In the genomic region with DNA sequence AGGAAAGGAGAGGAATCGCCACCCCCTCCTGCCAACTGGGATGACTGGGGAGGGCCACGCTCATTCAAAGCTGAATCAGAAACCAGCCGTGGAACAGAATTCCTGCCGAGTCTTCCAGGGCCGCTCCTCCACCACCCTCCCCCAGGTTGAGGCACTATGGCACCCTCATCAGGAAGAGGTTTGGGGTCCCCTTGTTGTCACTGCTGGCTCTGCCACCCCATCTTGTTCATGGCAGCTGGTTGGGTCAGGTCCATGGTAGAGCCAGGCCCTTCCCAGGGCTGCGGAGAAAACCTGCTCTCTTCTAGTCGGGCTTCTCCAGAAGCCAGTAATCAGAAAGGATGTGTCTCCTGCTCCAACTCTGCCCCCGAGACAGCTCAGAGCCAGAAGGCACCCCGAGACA, we compare ENCODE assay signal across 1 cellular context.
TF ChIP-seq lines count a peak whose summit lies in the region.

No MANE protein-coding gene starts in this region.

TF ChIP-seq in IMR-90, 13 proteins besides CTCF, POLR2A, EP300 and RAD21 (continued from another document):
- TF ChIP-seq CEBPB (IDR thresholded peaks at IDR 0.05; ENCODE audit: low read depth, low read length) (no peak), CHD1 (IDR thresholded peaks at IDR 0.05; ENCODE audit: low read depth, low read length) (no peak), SMC3 (IDR thresholded peaks at IDR 0.05; ENCODE audit: low read depth, low read length) (no peak), MAFK (IDR thresholded peaks at IDR 0.05; ENCODE audit: low read depth, low read length) (no peak), MAZ (IDR thresholded peaks at IDR 0.05; ENCODE audit: borderline replicate concordance, low read depth, low read length) (no peak), NFE2L2 (IDR thresholded peaks at IDR 0.05; ENCODE audit: low read depth, low read length) (no peak), MXI1 (IDR thresholded peaks at IDR 0.05; ENCODE audit: borderline replicate concordance, low read depth, low read length) (no peak)
- TF ChIP-seq, protein P1, sequence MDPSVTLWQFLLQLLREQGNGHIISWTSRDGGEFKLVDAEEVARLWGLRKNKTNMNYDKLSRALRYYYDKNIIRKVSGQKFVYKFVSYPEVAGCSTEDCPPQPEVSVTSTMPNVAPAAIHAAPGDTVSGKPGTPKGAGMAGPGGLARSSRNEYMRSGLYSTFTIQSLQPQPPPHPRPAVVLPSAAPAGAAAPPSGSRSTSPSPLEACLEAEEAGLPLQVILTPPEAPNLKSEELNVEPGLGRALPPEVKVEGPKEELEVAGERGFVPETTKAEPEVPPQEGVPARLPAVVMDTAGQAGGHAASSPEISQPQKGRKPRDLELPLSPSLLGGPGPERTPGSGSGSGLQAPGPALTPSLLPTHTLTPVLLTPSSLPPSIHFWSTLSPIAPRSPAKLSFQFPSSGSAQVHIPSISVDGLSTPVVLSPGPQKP (IDR thresholded peaks at IDR 0.05; ENCODE audit: borderline replicate concordance, low read depth, low read length), result no peak
